In genomic region chrX:72132456-72132855, GRCh38 we compare ENCODE assay signal across 9 cellular contexts. TPM values are rescaled to one million over a fixed set of nuclear protein-coding genes. Genes with fewer than 3 reads are reported as not detected.
A peak's percentile ranks its signal among the peaks of the same experiment; 100 is the strongest.
DNase-seq lines count a peak whose midpoint lies in the region; ATAC-seq and TF ChIP-seq lines count a peak whose summit lies in the region.
"Had no signal": no experiment of that assay in that cellular context is flagged by ENCODE, and none has a peak within 500 bp of the region (broad histone marks: within the 10 kb centered on the region; RNA-seq: fewer than 3 reads in every experiment).

No MANE protein-coding gene starts in this region.

- 78 to 86% (median 86%) methylated on average over 1 to 3 of the region's 3 CpGs for whole genome bisulfite sequencing in stomach, 5 donors

- TF ChIP-seq CTCF in HFF-Myc (IDR thresholded peaks at IDR 0.05; ENCODE audit: low read depth, low read length, missing control alignments) (no peak), stomach (IDR thresholded peaks at IDR 0.05) (no peak)

- TF ChIP-seq POLR2A in stomach (IDR thresholded peaks at IDR 0.05), result no peak

- H3K4me3 ChIP-seq in HFF-Myc (replicated peaks; ENCODE audit: low read depth, low read length) (peak overlapping the region; percentile 28; the same call in 1 of the 2 replicates), adipocyte (ENCODE audit: low read length) (peak overlapping the region; percentile 64), stomach (peak overlapping the region; percentile 49 to 54 (median 52))

- H3K27me3 ChIP-seq in adipocyte (replicated peaks; ENCODE audit: control insufficient read depth, insufficient read depth, low read length) (peaks cover 13% of the 10 kb centered on the region), stomach (peaks cover 0 to 29% (median 0%) of the 10 kb centered on the region in 3 donors)

- H3K4me1 ChIP-seq in adipocyte (ENCODE audit: control insufficient read depth, insufficient read depth, low read length), result peaks cover 18% of the 10 kb centered on the region
- peaks cover 0 to 33% (median 10%) of the 10 kb centered on the region in 4 donors for H3K4me1 ChIP-seq in stomach

- no peak for TF ChIP-seq EP300 in stomach (IDR thresholded peaks at IDR 0.05)

- ATAC-seq in GM18873 (IDR thresholded peaks at IDR 0.05; ENCODE audit: low FRiP score, unreplicated experiment) (no peak), GM21529 (IDR thresholded peaks at IDR 0.05; ENCODE audit: unreplicated experiment) (no peak)

- H3K36me3 ChIP-seq in adipocyte (ENCODE audit: control insufficient read depth, insufficient read depth, low read length, severe bottlenecking) (no peaks in the 10 kb centered on the region), stomach (no peaks in the 10 kb centered on the region)

- H3K27ac ChIP-seq in stomach, result peak overlapping the region in 4 of 5 donors; percentile 66 to 87 (median 80)

- H3K9ac ChIP-seq in adipocyte (ENCODE audit: low read length), result peak overlapping the region; percentile 51

- DNase-seq in HFF-Myc (ENCODE audit: extremely low read depth, low read depth), result no peak
- DNase-seq in adipocyte (ENCODE audit: low read depth), result no peak
- no peak for DNase-seq in immature natural killer cell
- no peak for DNase-seq in stomach
- DNase-seq in stimulated activated CD4-positive, alpha-beta T cell treated with anti-CD3 and anti-CD28 coated beads, Interleukin-15, amount 100 ng/mL, for 24 hours, result no peak
- DNase-seq in DMS53 treated with DMSO at 0.1 percent for 48 hours (lab: John Stamatoyannopoulos, UW; ENCODE audit: unreplicated experiment), result no peak
- DNase-seq: NK-92 treated with Interleukin-12 subunit alpha and Interleukin-12 subunit beta, amount 100 ng/mL, for 24 hours had no signal

- no peaks in the 10 kb centered on the region for H3K36me3 Mint-ChIP-seq in immature natural killer cell

- peak overlapping the region; percentile 47 to 88 (median 80) for H3K4me3 Mint-ChIP-seq in immature natural killer cell

- peaks cover 0 to 2% (median 0%) of the 10 kb centered on the region in 6 donors for H3K9me3 Mint-ChIP-seq in immature natural killer cell

- intact Hi-C loops in stomach (cut with DNase I; ENCODE audit: low total_unique reads), result loop anchor here (10.0 kb wide), 1 partner anchor 128 kb away; no protein-coding TSS in a partner anchor

- peaks cover 6 to 10% of the 10 kb centered on the region in 2 donors for H3K4me1 Mint-ChIP-seq in immature natural killer cell

- H3K27ac Mint-ChIP-seq in immature natural killer cell, result peak overlapping the region in 1 of 6 donors; percentile 59

- no peaks in the 10 kb centered on the region for H3K9me3 ChIP-seq in adipocyte (ENCODE audit: control insufficient read depth, low read length)
- H3K9me3 ChIP-seq in stomach, result peaks cover 0 to 4% (median 0%) of the 10 kb centered on the region in 4 donors

- peaks cover 2 to 3% (median 3%) of the 10 kb centered on the region in 3 donors for H3K27me3 Mint-ChIP-seq in immature natural killer cell (ENCODE audit: low read depth in 3 of 3)

RNA-seq across cellular contexts. Expression of gene RTL5, which starts 0.7 kb away (rescaled TPM):
- under 1 TPM; 0.10 to 0.19 (median 0.16) TPM for polyA plus RNA-seq in immature natural killer cell
- total RNA-seq in stomach, result 1 to 10 TPM in 3 of 5 donors, under 1 TPM in 2; 0.58 to 5.4 (median 2.9) TPM
- polyA plus RNA-seq in stomach, result 1 to 10 TPM; 1.2 to 3.7 (median 2.3) TPM

RNA-seq across cellular contexts. Expression of gene PIN4, which starts 49.1 kb away (rescaled TPM):
- polyA plus RNA-seq in immature natural killer cell (10 to 100 TPM; 33.2 to 46.4 (median 33.3) TPM), stomach (10 to 100 TPM; 17.4 to 37.8 (median 27.5) TPM)
- 10 to 100 TPM in 1 of 5 donors, 1 to 10 TPM in 1, under 1 TPM in 1, not detected in 2; 0.45 to 15.4 (median 7.2) TPM for total RNA-seq in stomach
